In the genomic region with DNA sequence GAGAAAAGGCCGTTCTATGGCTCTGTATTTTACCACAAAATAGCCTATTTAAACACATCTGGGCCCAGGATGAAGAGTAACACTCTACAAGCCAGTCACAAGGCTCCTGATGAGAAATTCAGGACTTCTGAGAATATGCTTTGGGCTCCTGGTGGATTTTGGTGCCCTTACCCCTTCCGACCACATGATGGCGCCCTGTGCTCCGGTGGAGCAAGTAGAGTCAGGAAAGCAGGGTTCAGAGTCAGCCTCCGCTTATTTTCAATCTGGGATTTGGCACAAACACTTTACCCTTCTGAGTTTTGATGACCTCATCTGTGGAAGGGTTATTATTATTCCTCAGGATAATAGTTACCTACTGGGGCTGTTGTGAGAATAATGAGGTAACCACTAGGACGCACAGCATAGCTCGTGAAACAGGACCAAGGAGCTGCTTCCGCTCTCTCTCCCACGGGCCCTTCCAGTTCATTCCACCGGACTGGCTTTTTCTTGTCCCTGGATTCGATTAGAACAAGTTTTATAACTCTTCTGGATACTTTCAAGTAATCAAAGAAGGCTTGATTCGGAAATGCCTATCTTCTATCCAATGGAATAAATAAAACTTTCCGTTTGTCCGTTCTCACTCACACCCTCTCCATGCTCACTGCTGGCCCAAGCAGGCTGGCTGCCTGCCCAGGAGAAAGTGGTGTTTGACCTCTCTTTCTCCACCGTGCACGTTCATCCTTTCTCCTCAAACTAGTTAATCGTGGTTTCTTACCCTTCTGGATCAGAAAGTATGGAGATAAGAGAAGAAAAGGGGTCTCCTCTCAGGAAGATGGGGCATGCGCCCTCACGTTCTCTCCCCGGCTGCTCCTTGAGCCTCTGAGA, we compare ENCODE assay signal across 9 cellular contexts.
DNase-seq lines count a peak whose midpoint lies in the region; ATAC-seq, FAIRE-seq and TF ChIP-seq lines count a peak whose summit lies in the region.
"Had no signal": no experiment of that assay in that cellular context is flagged by ENCODE, and none has a peak within 500 bp of the region (broad histone marks: within the 10 kb centered on the region; RNA-seq: fewer than 3 reads in every experiment).

No MANE protein-coding gene starts in this region.

- H3K27ac ChIP-seq in RWPE2 (ENCODE audit: poor library complexity, severe bottlenecking): no peak overlapping the region
- no peak overlapping the region for H3K27ac ChIP-seq in hepatocyte
- H3K27ac ChIP-seq: BLaER1 had no signal

- FAIRE-seq in GM19239 (lab: Jason Lieb, UNC): no peak

- ATAC-seq in RWPE2 (ENCODE audit: low read depth): no peak
- no peak for ATAC-seq in GM21528 (IDR thresholded peaks at IDR 0.05; ENCODE audit: low FRiP score, unreplicated experiment)

- DNase-seq in NCI-H1417 (lab: John Stamatoyannopoulos, UW) (peak in 2 of 3 experiments; percentile 17 to 43), NCI-H1417 treated with DMSO at 0.1 percent for 48 hours (lab: John Stamatoyannopoulos, UW) (no peak), H7 (peak; percentile 38), RWPE2 (ENCODE audit: low spot score) (no peak), hepatocyte (ENCODE audit: low spot score) (peak; percentile 12), GM19239 (ENCODE audit: insufficient read length, low spot score) (no peak), DMS153 treated with DMSO at 0.1 percent for 48 hours (lab: John Stamatoyannopoulos, UW; ENCODE audit: unreplicated experiment) (no peak)

- H3K36me3 ChIP-seq in H7 (replicated peaks; ENCODE audit: control insufficient read depth, insufficient read depth, low read length): no peaks in the 10 kb centered on the region
- H3K36me3 ChIP-seq in RWPE2 (ENCODE audit: low read depth): no peaks in the 10 kb centered on the region
- H3K36me3 ChIP-seq in hepatocyte (replicated peaks; ENCODE audit: insufficient read depth, low read depth): no peaks in the 10 kb centered on the region
- H3K36me3 ChIP-seq: BLaER1 had no signal

- no peaks in the 10 kb centered on the region for H3K9me2 ChIP-seq in hepatocyte (replicated peaks; ENCODE audit: insufficient read depth)

- no peak overlapping the region for H2AFZ ChIP-seq in hepatocyte

- H3K79me2 ChIP-seq in hepatocyte: no peaks in the 10 kb centered on the region

- 76% methylated on average over 20 of the region's 20 CpGs for WGBS in hepatocyte (ENCODE audit: low lambda C conversion rate, missing lambda C conversion rate)

- H4K20me1 ChIP-seq in hepatocyte (ENCODE audit: insufficient read depth, poor library complexity, severe bottlenecking): no peaks in the 10 kb centered on the region
- H4K20me1 ChIP-seq: BLaER1 had no signal

- no peak overlapping the region for H3K4me3 ChIP-seq in H7 (ENCODE audit: insufficient read depth, low read depth, low read length)
- no peak overlapping the region for H3K4me3 ChIP-seq in RWPE2 (ENCODE audit: severe bottlenecking)
- no peak overlapping the region for H3K4me3 ChIP-seq in hepatocyte
- H3K4me3 ChIP-seq: BLaER1 had no signal

- no peak overlapping the region for H3K4me2 ChIP-seq in hepatocyte
- H3K4me2 ChIP-seq: BLaER1 had no signal

- H3K27me3 ChIP-seq in H7 (ENCODE audit: control insufficient read depth, insufficient read depth, low read length): no peaks in the 10 kb centered on the region
- no peaks in the 10 kb centered on the region for H3K27me3 ChIP-seq in RWPE2 (ENCODE audit: insufficient read depth, poor library complexity, severe bottlenecking)
- no peaks in the 10 kb centered on the region for H3K27me3 ChIP-seq in hepatocyte
- H3K27me3 ChIP-seq: BLaER1 had no signal

- H3K4me1 ChIP-seq in RWPE2 (ENCODE audit: insufficient read depth, poor library complexity, severe bottlenecking) (no peaks in the 10 kb centered on the region), hepatocyte (ENCODE audit: insufficient read depth) (no peaks in the 10 kb centered on the region)
- H3K4me1 ChIP-seq: BLaER1 had no signal

- TF ChIP-seq CTCF in RWPE2 (IDR thresholded peaks at IDR 0.05; ENCODE audit: poor library complexity, severe bottlenecking) (peak; percentile 45), hepatocyte (IDR thresholded peaks at IDR 0.05; ENCODE audit: poor library complexity) (peak; percentile 25)

- H3K9me3 ChIP-seq in RWPE2 (ENCODE audit: severe bottlenecking): no peaks in the 10 kb centered on the region
- H3K9me3 ChIP-seq in hepatocyte (ENCODE audit: low read depth): no peaks in the 10 kb centered on the region
- H3K9me3 ChIP-seq: BLaER1 had no signal

Comparison
In these comparisons a context has a peak if more than half of its experiments do, and no peak if none do; other contexts are left out.
1. DNase-seq: peak in NCI-H1417 (2 of 3), H7 (single experiment) and hepatocyte (single experiment); none in NCI-H1417 treated with DMSO at 0.1 percent for 48 hours (single experiment), RWPE2 (single experiment), GM19239 (single experiment) and DMS153 treated with DMSO at 0.1 percent for 48 hours (single experiment).